Comparison of ENCODE assay signal across 11 cellular contexts in genomic region chr4:15182600-15183222, GRCh38.
DNase-seq lines count a peak whose midpoint lies in the region; ATAC-seq and TF ChIP-seq lines count a peak whose summit lies in the region.
"Had no signal": no experiment of that assay in that cellular context is flagged by ENCODE, and none has a peak within 500 bp of the region (broad histone marks: within the 10 kb centered on the region; RNA-seq: fewer than 3 reads in every experiment).

No MANE protein-coding gene starts in this region.

- H3K27me3 ChIP-seq in upper lobe of right lung (no peaks in the 10 kb centered on the region), HAP-1 (ENCODE audit: low read depth) (no peaks in the 10 kb centered on the region)
- H3K27me3 ChIP-seq: right lobe of liver had no signal

- H3K9me3 Mint-ChIP-seq in activated T-cell treated with anti-CD3 and anti-CD28 coated beads, Interleukin-2, amount 50 U/mL, for 24 hours, result no peaks in the 10 kb centered on the region
- H3K9me3 Mint-ChIP-seq: activated naive CD8-positive, alpha-beta T cell treated with anti-CD3 and anti-CD28 coated beads, Interleukin-2, amount 10 ng/mL, durations not matched to agents 7 days and 5 days had no signal

- peak overlapping the region; percentile 51 for H3K4me3 Mint-ChIP-seq in activated T-cell treated with anti-CD3 and anti-CD28 coated beads, Interleukin-2, amount 50 U/mL, for 24 hours
- H3K4me3 Mint-ChIP-seq: activated naive CD8-positive, alpha-beta T cell treated with anti-CD3 and anti-CD28 coated beads, Interleukin-2, amount 10 ng/mL, durations not matched to agents 7 days and 5 days had no signal

- no peaks in the 10 kb centered on the region for H3K36me3 Mint-ChIP-seq in activated T-cell treated with anti-CD3 and anti-CD28 coated beads, Interleukin-2, amount 50 U/mL, for 24 hours (ENCODE audit: low read depth)
- H3K36me3 Mint-ChIP-seq: activated naive CD8-positive, alpha-beta T cell treated with anti-CD3 and anti-CD28 coated beads, Interleukin-2, amount 10 ng/mL, durations not matched to agents 7 days and 5 days had no signal

- in situ Hi-C loops in GM13976 (cut with MboI; ENCODE audit: low sequenced_read_pairs, unreplicated experiment), result no loop called here
- in situ Hi-C loops in HAP-1 (cut with MboI; ENCODE audit: low sequenced_read_pairs), result no loop called here

- TF ChIP-seq CTCF in upper lobe of right lung (IDR thresholded peaks at IDR 0.05) (no peak), GM13976 (IDR thresholded peaks at IDR 0.05; ENCODE audit: borderline replicate concordance, control extremely low read depth, extremely low read depth, insufficient read depth, missing control alignments) (no peak)

- DNase-seq in activated T-cell treated with anti-CD3 and anti-CD28 coated beads, Interleukin-2, amount 50 U/mL, for 24 hours, result peak; percentile 37
- peak; percentile 22 for DNase-seq in myocyte (ENCODE audit: low read depth)
- DNase-seq in upper lobe of right lung, result no peak
- DNase-seq in GM13976 (ENCODE audit: low spot score), result no peak
- DNase-seq in HAP-1 (ENCODE audit: low spot score in 2 of 2), result no peak
- DNase-seq: activated naive CD8-positive, alpha-beta T cell treated with anti-CD3 and anti-CD28 coated beads, Interleukin-2, amount 10 ng/mL, durations not matched to agents 7 days and 5 days; erythroblast; right lobe of liver had no signal

- H3K36me3 ChIP-seq in upper lobe of right lung (no peaks in the 10 kb centered on the region), HAP-1 (replicated peaks) (no peaks in the 10 kb centered on the region)
- H3K36me3 ChIP-seq: right lobe of liver had no signal

- H3K4me3 ChIP-seq in upper lobe of right lung (no peak overlapping the region), HAP-1 (no peak overlapping the region)
- H3K4me3 ChIP-seq: right lobe of liver had no signal

- intact Hi-C loops in upper lobe of right lung (cut with DNase I), result no loop called here

- H3K27ac Mint-ChIP-seq in activated T-cell treated with anti-CD3 and anti-CD28 coated beads, Interleukin-2, amount 50 U/mL, for 24 hours, result peak overlapping the region; percentile 90
- H3K27ac Mint-ChIP-seq: activated naive CD8-positive, alpha-beta T cell treated with anti-CD3 and anti-CD28 coated beads, Interleukin-2, amount 10 ng/mL, durations not matched to agents 7 days and 5 days had no signal

- H3K27ac ChIP-seq in upper lobe of right lung, result no peak overlapping the region
- H3K27ac ChIP-seq: right lobe of liver had no signal

- H3K4me1 ChIP-seq in upper lobe of right lung, result no peaks in the 10 kb centered on the region
- H3K4me1 ChIP-seq in HAP-1, result no peaks in the 10 kb centered on the region
- H3K4me1 ChIP-seq: right lobe of liver had no signal

- ATAC-seq in GM18907 (IDR thresholded peaks at IDR 0.05; ENCODE audit: unreplicated experiment) (peak; percentile 87), HG02798 (IDR thresholded peaks at IDR 0.05; ENCODE audit: poor library complexity, unreplicated experiment) (peak; percentile 42), upper lobe of right lung (no peak), GM19324 (IDR thresholded peaks at IDR 0.05; ENCODE audit: low FRiP score, unreplicated experiment) (no peak)
- ATAC-seq: right lobe of liver had no signal

- H3K27me3 Mint-ChIP-seq in activated T-cell treated with anti-CD3 and anti-CD28 coated beads, Interleukin-2, amount 50 U/mL, for 24 hours, result peaks cover 7% of the 10 kb centered on the region

- peaks cover 37% of the 10 kb centered on the region for H3K4me1 Mint-ChIP-seq in activated T-cell treated with anti-CD3 and anti-CD28 coated beads, Interleukin-2, amount 50 U/mL, for 24 hours (ENCODE audit: low read depth)

- H3K9me3 ChIP-seq in upper lobe of right lung (no peaks in the 10 kb centered on the region), HAP-1 (no peaks in the 10 kb centered on the region)
- H3K9me3 ChIP-seq: right lobe of liver had no signal

Comparison
In these comparisons a context has a peak if more than half of its experiments do, and no peak if none do; other contexts are left out.
1. ATAC-seq: peak in GM18907 (single experiment) and HG02798 (single experiment); none in upper lobe of right lung (single experiment) and GM19324 (single experiment).
2. DNase-seq: peak in activated T-cell treated with anti-CD3 and anti-CD28 coated beads, Interleukin-2, amount 50 U/mL, for 24 hours (single experiment) and myocyte (single experiment); none in upper lobe of right lung (single experiment), GM13976 (single experiment) and HAP-1 (0 of 2).